10 cellular contexts compared by ENCODE assay signal in genomic region chr1:27455166-27455811, GRCh38. TPM values are rescaled to one million over a fixed set of nuclear protein-coding genes. Genes with fewer than 3 reads are reported as not detected.
DNase-seq lines count a peak whose midpoint lies in the region; ATAC-seq, FAIRE-seq and TF ChIP-seq lines count a peak whose summit lies in the region.
"Had no signal": no experiment of that assay in that cellular context is flagged by ENCODE, and none has a peak within 500 bp of the region (broad histone marks: within the 10 kb centered on the region; RNA-seq: fewer than 3 reads in every experiment).

No MANE protein-coding gene starts in this region.

- H3K27me3 ChIP-seq in CD8-positive, alpha-beta T cell (ENCODE audit: insufficient read depth, low read length), result no peaks in the 10 kb centered on the region
- H3K27me3 ChIP-seq in endodermal cell (ENCODE audit: control insufficient read depth, insufficient read depth, low read length, poor library complexity, severe bottlenecking), result no peaks in the 10 kb centered on the region

- intact Hi-C loops in CD8-positive, alpha-beta T cell (cut with DNase I, micrococcal nuclease), result loop anchor here in 1 of 2 experiments (5.0 kb wide), 1 partner anchor 38 kb away; no protein-coding TSS in a partner anchor
- intact Hi-C loops in natural killer cell (cut with micrococcal nuclease), result no loop called here

- no peak for FAIRE-seq in D721Med (lab: Jason Lieb, UNC)

- no peaks in the 10 kb centered on the region for H3K36me3 ChIP-seq in CD8-positive, alpha-beta T cell (ENCODE audit: insufficient read depth, low read length)
- H3K36me3 ChIP-seq in endodermal cell (ENCODE audit: control insufficient read depth, insufficient read depth, low read length), result peaks cover 8% of the 10 kb centered on the region

- WGBS in endodermal cell (ENCODE audit: insufficient coverage in 1 of 2, insufficient read length in 1 of 2), 2 experiments, result 91 to 97% methylated on average over 4 to 5 of the region's 5 CpGs

- peak; percentile 74 for ATAC-seq in CD8-positive, alpha-beta T cell
- peak; percentile 48 to 78 (median 75) for ATAC-seq in natural killer cell
- ATAC-seq in GM19467 (IDR thresholded peaks at IDR 0.05; ENCODE audit: unreplicated experiment), result no peak
- no peak for ATAC-seq in HG03460 (IDR thresholded peaks at IDR 0.05; ENCODE audit: unreplicated experiment)
- ATAC-seq in HG03457 (IDR thresholded peaks at IDR 0.05; ENCODE audit: unreplicated experiment), result no peak

- TF ChIP-seq CTCF in CD8-positive, alpha-beta T cell (IDR thresholded peaks at IDR 0.05), result no peak
- no peak for TF ChIP-seq CTCF in endodermal cell (conservative IDR thresholded peaks at IDR 0.05)
- TF ChIP-seq CTCF in natural killer cell (IDR thresholded peaks at IDR 0.05), result no peak
- no peak for TF ChIP-seq CTCF in D721Med (IDR thresholded peaks at IDR 0.05; ENCODE audit: insufficient read depth, missing control alignments)

- H3K9me3 ChIP-seq in CD8-positive, alpha-beta T cell (ENCODE audit: low read length), result no peaks in the 10 kb centered on the region
- H3K9me3 ChIP-seq in endodermal cell (ENCODE audit: control insufficient read depth, low read length), result no peaks in the 10 kb centered on the region

- no peak overlapping the region for H3K27ac ChIP-seq in CD8-positive, alpha-beta T cell (ENCODE audit: low read depth, low read length)
- no peak overlapping the region for H3K27ac ChIP-seq in endodermal cell (ENCODE audit: low read depth, low read length)

- H3K27me3 Mint-ChIP-seq in CD8-positive, alpha-beta T cell (ENCODE audit: low read depth), result no peaks in the 10 kb centered on the region
- H3K27me3 Mint-ChIP-seq in endodermal cell (ENCODE audit: insufficient read depth), result no peaks in the 10 kb centered on the region
- H3K27me3 Mint-ChIP-seq in natural killer cell (ENCODE audit: low read depth in 2 of 2), result no peaks in the 10 kb centered on the region

- POLR2A ChIA-PET in CD8-positive, alpha-beta T cell (lab: Charles Lee), result no interaction called here

- H3K4me3 Mint-ChIP-seq in CD8-positive, alpha-beta T cell, result peak overlapping the region; percentile 52
- H3K4me3 Mint-ChIP-seq in endodermal cell (no peak overlapping the region), natural killer cell (peak overlapping the region; percentile 6)

- H3K4me1 Mint-ChIP-seq in CD8-positive, alpha-beta T cell (ENCODE audit: low read depth), result peaks cover 59% of the 10 kb centered on the region
- H3K4me1 Mint-ChIP-seq in endodermal cell (peaks cover 10% of the 10 kb centered on the region), natural killer cell (peaks cover 37 to 44% of the 10 kb centered on the region in 2 donors)

- no peak overlapping the region for H3K9ac ChIP-seq in endodermal cell (ENCODE audit: extremely low read depth, low read length, poor library complexity, severe bottlenecking)

- DNase-seq in CD8-positive, alpha-beta T cell, result peak in 5 of 7 experiments; percentile 21 to 59 (median 35)
- DNase-seq in SK-N-DZ (ENCODE audit: low spot score) (peak; percentile 25), endodermal cell (no peak), natural killer cell (no peak), D721Med (ENCODE audit: insufficient read length, low spot score) (no peak)
- DNase-seq: retina, substantia nigra had no signal

- H3K9me3 Mint-ChIP-seq in CD8-positive, alpha-beta T cell, result no peaks in the 10 kb centered on the region
- no peaks in the 10 kb centered on the region for H3K9me3 Mint-ChIP-seq in endodermal cell
- no peaks in the 10 kb centered on the region for H3K9me3 Mint-ChIP-seq in natural killer cell

- peaks cover 57% of the 10 kb centered on the region for H3K4me1 ChIP-seq in CD8-positive, alpha-beta T cell (ENCODE audit: insufficient read depth, low read length)
- no peaks in the 10 kb centered on the region for H3K4me1 ChIP-seq in endodermal cell (ENCODE audit: control insufficient read depth, insufficient read depth, low read length)

- peaks cover 5% of the 10 kb centered on the region for H3K36me3 Mint-ChIP-seq in CD8-positive, alpha-beta T cell
- H3K36me3 Mint-ChIP-seq in endodermal cell (ENCODE audit: low read depth) (peaks cover 14% of the 10 kb centered on the region), natural killer cell (no peaks in the 10 kb centered on the region)

- CTCF ChIA-PET in CD8-positive, alpha-beta T cell (lab: Charles Lee), result interaction anchor here (0.6 to 1.0 kb wide), 2 partner anchors 12 to 15 kb away, joined by 3 read pairs; no protein-coding TSS in a partner anchor

- peak overlapping the region; percentile 89 for H3K27ac Mint-ChIP-seq in CD8-positive, alpha-beta T cell
- H3K27ac Mint-ChIP-seq in endodermal cell, result peak overlapping the region; percentile 2
- peak overlapping the region; percentile 56 to 79 for H3K27ac Mint-ChIP-seq in natural killer cell

- H3K4me3 ChIP-seq in CD8-positive, alpha-beta T cell (ENCODE audit: low read depth, low read length), result peak overlapping the region; percentile 12
- no peak overlapping the region for H3K4me3 ChIP-seq in endodermal cell (ENCODE audit: low read length)

RNA-seq across cellular contexts. Expression of gene WASF2, which starts 34.7 kb away (rescaled TPM):
- total RNA-seq in CD8-positive, alpha-beta T cell, result 10 to 100 TPM; 91.6 to 95.0 TPM
- 11.3 and 12.4 TPM in 2 replicates for polyA plus RNA-seq in SK-N-DZ (2014; cell fraction: cytosol; rRNA removed)
- 4.1 and 10.3 TPM in 2 replicates for polyA plus RNA-seq in SK-N-DZ (2014; cell fraction: nucleus; rRNA removed)
- 10 to 100 TPM; 90.0 to 98.8 TPM for total RNA-seq in endodermal cell
- 67.7 TPM for polyA plus RNA-seq in endodermal cell (2013, experiment 1 of 2)
- polyA plus RNA-seq in endodermal cell (2013, experiment 2 of 2), result 64.0 TPM
- total RNA-seq in natural killer cell, result 100 to 1,000 TPM; 137 to 153 (median 143) TPM

Comparison
In these comparisons a context has a peak if more than half of its experiments do, and no peak if none do; other contexts are left out.
1. ATAC-seq: peak in CD8-positive, alpha-beta T cell (single experiment) and natural killer cell (3 of 3); none in GM19467 (single experiment), HG03460 (single experiment) and HG03457 (single experiment).
2. DNase-seq: peak in CD8-positive, alpha-beta T cell (5 of 7) and SK-N-DZ (single experiment); none in endodermal cell (single experiment), natural killer cell (single experiment) and D721Med (single experiment).
3. H3K27ac Mint-ChIP-seq: peak in every context shown above with its lines; median percentile 89 in CD8-positive, alpha-beta T cell; 68 in natural killer cell; 2 in endodermal cell.